In genomic region chr4:54904953-54905352, GRCh38 we compare ENCODE assay signal across 5 cellular contexts.
"Had no signal": no experiment of that assay in that cellular context is flagged by ENCODE, and none has a peak within 500 bp of the region (broad histone marks: within the 10 kb centered on the region; RNA-seq: fewer than 3 reads in every experiment).

No MANE protein-coding gene starts in this region.

- H3K27ac ChIP-seq: HL-60 had no signal

- H3K4me3 ChIP-seq: GM23338 had no signal

- DNase-seq: H9, HCEC 1CT, KBM-7 had no signal
